Comparison of ENCODE assay signal across 13 cellular contexts in genomic region chrX:10450229-10450958, GRCh38.
DNase-seq lines count a peak whose midpoint lies in the region; ATAC-seq and TF ChIP-seq lines count a peak whose summit lies in the region.
"Had no signal": no experiment of that assay in that cellular context is flagged by ENCODE, and none has a peak within 500 bp of the region (broad histone marks: within the 10 kb centered on the region; RNA-seq: fewer than 3 reads in every experiment).

No MANE protein-coding gene starts in this region.

- DNase-seq in A673 (ENCODE audit: low spot score) (peak; percentile 29), HPDE6-E6E7 (ENCODE audit: extremely low spot score) (peak; percentile 3), brain microvascular endothelial cell (peak; percentile 56), hepatic stellate cell (ENCODE audit: low spot score) (peak; percentile 15), NCI-H2081 (lab: John Stamatoyannopoulos, UW) (no peak), midbrain (lab: John Stamatoyannopoulos, UW) (no peak), KBM-7 (no peak)
- DNase-seq: adrenal gland, DND-41, endodermal cell, NCI-H2171 treated with DMSO at 0.1 percent for 48 hours had no signal

- H3K4me1 ChIP-seq in A673 (ENCODE audit: insufficient read depth, low read length, poor library complexity, severe bottlenecking): no peaks in the 10 kb centered on the region
- H3K4me1 ChIP-seq: adrenal gland had no signal

- POLR2A ChIA-PET in A673 (lab: Charles Lee; ENCODE audit: low non-redundant PET): no interaction called here

- no TSS peak for BruUV-seq in A673 (replicated peaks; lab: Mats Ljungman, UMichigan)

- no peak for ATAC-seq in GM21717 (IDR thresholded peaks at IDR 0.05; ENCODE audit: unreplicated experiment)

- TF ChIP-seq CTCF in A673 (conservative IDR thresholded peaks at IDR 0.05; ENCODE audit: low read depth, low read length) (no peak), brain microvascular endothelial cell (IDR thresholded peaks at IDR 0.05; ENCODE audit: low read depth, low read length, missing control alignments) (no peak)

- H3K9me3 ChIP-seq in A673 (ENCODE audit: low read depth, low read length, poor library complexity, severe bottlenecking): no peaks in the 10 kb centered on the region
- H3K9me3 ChIP-seq: adrenal gland, neutrophil had no signal

- H3K36me3 ChIP-seq in A673 (ENCODE audit: insufficient read depth, low read length, poor library complexity, severe bottlenecking): no peaks in the 10 kb centered on the region
- H3K36me3 ChIP-seq in brain microvascular endothelial cell (replicated peaks): no peaks in the 10 kb centered on the region
- H3K36me3 ChIP-seq: adrenal gland, neutrophil had no signal

- in situ Hi-C loops in brain microvascular endothelial cell (cut with HindIII; ENCODE audit: low pct_ligation_motif_present, low sequenced_read_pairs) (no loop called here), KBM-7 (cut with MboI; ENCODE audit: low pct_unique_long_range_greater_than_20kb, low sequenced_read_pairs) (no loop called here)

- CTCF ChIA-PET in A673 (lab: Charles Lee): no interaction called here

- intact Hi-C loops in A673 (cut with micrococcal nuclease; ENCODE audit: unreplicated experiment): no loop called here

- H3K27ac ChIP-seq in A673 (ENCODE audit: low read depth, low read length, poor library complexity, severe bottlenecking): no peak overlapping the region
- peak overlapping the region; percentile 83 for H3K27ac ChIP-seq in brain microvascular endothelial cell
- H3K27ac ChIP-seq: adrenal gland, neutrophil had no signal

- H3K4me3 ChIP-seq in A673 (ENCODE audit: low read depth, low read length, poor library complexity, severe bottlenecking) (no peak overlapping the region), brain microvascular endothelial cell (ENCODE audit: low read depth, low read length) (no peak overlapping the region)
- H3K4me3 ChIP-seq: adrenal gland had no signal

- H3K27me3 ChIP-seq in A673 (replicated peaks; ENCODE audit: insufficient read depth, low read depth, low read length, poor library complexity) (no peaks in the 10 kb centered on the region), brain microvascular endothelial cell (replicated peaks) (no peaks in the 10 kb centered on the region)
- H3K27me3 ChIP-seq: adrenal gland, neutrophil had no signal

Comparison
In these comparisons a context has a peak if more than half of its experiments do, and no peak if none do; other contexts are left out.
1. DNase-seq: peak in A673 (single experiment), HPDE6-E6E7 (single experiment), brain microvascular endothelial cell (single experiment) and hepatic stellate cell (single experiment); none in NCI-H2081 (0 of 2), midbrain (single experiment) and KBM-7 (single experiment).